Comparison of ENCODE assay signal across 14 cellular contexts in genomic region chr9:121989010-121989409, GRCh38.
DNase-seq lines count a peak whose midpoint lies in the region; ATAC-seq and TF ChIP-seq lines count a peak whose summit lies in the region.
"Had no signal": no experiment of that assay in that cellular context is flagged by ENCODE, and none has a peak within 500 bp of the region (broad histone marks: within the 10 kb centered on the region; RNA-seq: fewer than 3 reads in every experiment).

No MANE protein-coding gene starts in this region.

- ATAC-seq in Panc1, result peak; percentile 78; the same call in 1 of the 2 replicates
- no peak for ATAC-seq in psoas muscle
- no peak for ATAC-seq in GM19467 (IDR thresholded peaks at IDR 0.05; ENCODE audit: unreplicated experiment)
- ATAC-seq in GM19035 (IDR thresholded peaks at IDR 0.05; ENCODE audit: unreplicated experiment), result no peak

- WGBS in psoas muscle, 3 donors, result 64 to 73% (median 70%) methylated on average over 13 of the region's 13 CpGs

- intact Hi-C loops in Panc1 (cut with micrococcal nuclease; ENCODE audit: unreplicated experiment) (no loop called here), psoas muscle (cut with DNase I) (loop anchor here in 1 of 2 donors (1.0 to 5.0 kb wide), 2 partner anchors 247 to 441 kb away; no protein-coding TSS in a partner anchor)

- TF ChIP-seq CTCF in Panc1 (IDR thresholded peaks at IDR 0.05) (peak; percentile 67), fibroblast of the aortic adventitia (IDR thresholded peaks at IDR 0.05; ENCODE audit: insufficient read depth, low read length) (peak; percentile 11), psoas muscle (IDR thresholded peaks at IDR 0.05) (no peak)

- no peaks in the 10 kb centered on the region for H3K27me3 ChIP-seq in Panc1 (ENCODE audit: control insufficient read depth, insufficient read depth, low read length)
- H3K27me3 ChIP-seq in psoas muscle (ENCODE audit: insufficient read depth in 3 of 3, low read length in 2 of 3), result no peaks in the 10 kb centered on the region
- H3K27me3 ChIP-seq: dorsolateral prefrontal cortex had no signal

- H3K4me3 ChIP-seq in Panc1 (ENCODE audit: low read depth in 2 of 2, low read length in 2 of 2) (no peak overlapping the region), fibroblast of the aortic adventitia (ENCODE audit: low read depth, low read length) (no peak overlapping the region), psoas muscle (no peak overlapping the region)
- H3K4me3 ChIP-seq: dorsolateral prefrontal cortex, skin epidermis had no signal

- CTCF ChIA-PET in Panc1 (lab: Charles Lee), result interaction anchor here (0.5 kb wide), 1 partner anchor 300 kb away, joined by 3 read pairs; no protein-coding TSS in a partner anchor

- H3K9me3 ChIP-seq in Panc1 (ENCODE audit: control insufficient read depth, insufficient read depth, low read depth, low read length) (no peaks in the 10 kb centered on the region), psoas muscle (no peaks in the 10 kb centered on the region)

- H3K36me3 ChIP-seq in Panc1 (ENCODE audit: control insufficient read depth, insufficient read depth, low read length) (no peaks in the 10 kb centered on the region), psoas muscle (ENCODE audit: insufficient read depth in 1 of 2, low read depth in 1 of 2) (peaks cover 2 to 12% of the 10 kb centered on the region in 2 donors)

- BruUV-seq in Panc1 (replicated peaks; lab: Mats Ljungman, UMichigan), result no TSS peak

- in situ Hi-C loops in Panc1 (cut with HindIII; ENCODE audit: low pct_unique_long_range_greater_than_20kb, low sequenced_read_pairs), result no loop called here

- no peaks in the 10 kb centered on the region for H3K4me1 ChIP-seq in Panc1 (ENCODE audit: control insufficient read depth, insufficient read depth, low read length)
- peaks cover 73% of the 10 kb centered on the region for H3K4me1 ChIP-seq in psoas muscle

- H3K27ac ChIP-seq in Panc1 (ENCODE audit: low read length) (no peak overlapping the region), psoas muscle (peak overlapping the region; percentile 41)
- H3K27ac ChIP-seq: dorsolateral prefrontal cortex, skin epidermis had no signal

- peak; percentile 33 for DNase-seq in ELR (ENCODE audit: low read depth)
- no peak for DNase-seq in Panc1 (ENCODE audit: low read depth, low spot score)
- DNase-seq in fibroblast of the aortic adventitia (ENCODE audit: low read depth), result no peak
- DNase-seq in psoas muscle, result no peak
- DNase-seq in RPMI8226, result no peak
- DNase-seq: activated CD4-positive, alpha-beta T cell treated with anti-CD3 and anti-CD28 coated beads, Interleukin-2, amount 50 U/mL, for 4 hours; activated naive CD4-positive, alpha-beta T cell treated with anti-CD3 and anti-CD28 coated beads, Interleukin-2, amount 10 ng/mL, durations not matched to agents 7 days and 5 days; DMS153; NCI-H1105; stimulated activated CD8-positive, alpha-beta memory T cell treated with anti-CD3 and anti-CD28 coated beads, Interleukin-4, amount 100 ng/mL, for 48 hours had no signal

- POLR2A ChIA-PET in Panc1 (lab: Charles Lee), result no interaction called here
